In the genomic region with DNA sequence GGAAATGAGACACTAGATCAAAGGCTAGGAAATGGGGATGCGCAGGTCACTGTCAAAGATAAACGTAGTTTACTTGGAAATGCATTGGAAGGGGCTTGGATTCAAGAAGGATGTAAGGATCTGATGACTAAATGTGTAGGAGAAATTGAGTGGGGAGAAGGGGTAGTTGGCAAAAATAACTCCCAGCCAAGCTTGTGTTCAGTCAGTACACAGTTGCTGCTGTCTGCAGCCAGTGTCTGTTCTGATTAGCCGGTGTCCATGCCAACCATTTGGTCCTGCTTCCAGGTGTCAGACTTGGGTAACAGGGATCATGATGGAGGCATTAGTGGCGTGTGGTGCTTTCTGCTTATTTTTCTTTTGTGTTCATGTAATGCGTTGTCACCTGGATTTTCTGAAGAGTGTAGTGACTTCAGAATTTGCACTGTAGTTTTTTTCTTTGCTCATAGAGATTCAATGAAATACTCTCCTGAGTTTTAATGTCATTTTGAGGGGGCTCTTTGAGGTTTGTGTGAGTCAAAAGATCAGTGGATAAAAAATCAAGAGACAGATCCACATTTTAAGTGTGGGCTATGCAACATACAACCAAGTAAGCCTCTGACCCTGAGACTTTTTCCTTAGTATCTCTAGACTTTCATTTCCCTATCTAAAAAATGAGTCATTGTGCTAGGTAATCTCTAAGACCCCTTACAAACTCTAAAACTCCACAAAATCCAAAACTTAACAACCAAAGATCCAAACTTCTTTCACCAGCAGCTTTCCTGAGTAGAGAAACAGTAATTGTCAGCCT, we compare ENCODE assay signal across 1 cellular context.
A peak's percentile ranks its signal among the peaks of the same experiment; 100 is the strongest.
TF ChIP-seq lines count a peak whose summit lies in the region.

No MANE protein-coding gene starts in this region.

TF ChIP-seq in GM12878, 131 proteins besides CTCF, POLR2A, EP300 and RAD21:
- no peak for TF ChIP-seq ZNF592 (IDR thresholded peaks at IDR 0.05)
- peak; percentile 26; the same call in 1 of the 2 replicates for TF ChIP-seq JUNB (IDR thresholded peaks at IDR 0.05)
- TF ChIP-seq SPI1 (IDR thresholded peaks at IDR 0.05; ENCODE audit: borderline replicate concordance, insufficient read depth, low read depth, low read length), result peak; percentile 17; the same call in 1 of the 2 replicates
TF ChIP-seq in GM12878: peak in this region for 2.
